1 cellular context compared by ENCODE assay signal in the genomic region with DNA sequence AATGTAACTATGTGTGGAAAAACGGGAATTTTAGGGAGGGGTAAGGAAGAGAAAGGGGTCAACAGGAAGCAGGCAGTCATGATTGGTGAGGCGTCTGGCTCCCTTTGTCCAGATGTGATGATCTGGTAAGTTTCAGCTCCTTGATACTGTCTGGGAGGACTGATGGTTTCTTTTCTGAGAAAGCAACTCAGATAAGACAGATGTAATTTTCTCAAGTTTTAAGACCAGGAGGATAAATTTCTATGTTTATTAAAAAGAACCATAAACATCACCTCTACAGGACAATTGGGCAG.
TF ChIP-seq lines count a peak whose summit lies in the region.

No MANE protein-coding gene starts in this region.

TF ChIP-seq in GM23338, 12 proteins besides CTCF, POLR2A, EP300 and RAD21:
- TF ChIP-seq, protein P1, sequence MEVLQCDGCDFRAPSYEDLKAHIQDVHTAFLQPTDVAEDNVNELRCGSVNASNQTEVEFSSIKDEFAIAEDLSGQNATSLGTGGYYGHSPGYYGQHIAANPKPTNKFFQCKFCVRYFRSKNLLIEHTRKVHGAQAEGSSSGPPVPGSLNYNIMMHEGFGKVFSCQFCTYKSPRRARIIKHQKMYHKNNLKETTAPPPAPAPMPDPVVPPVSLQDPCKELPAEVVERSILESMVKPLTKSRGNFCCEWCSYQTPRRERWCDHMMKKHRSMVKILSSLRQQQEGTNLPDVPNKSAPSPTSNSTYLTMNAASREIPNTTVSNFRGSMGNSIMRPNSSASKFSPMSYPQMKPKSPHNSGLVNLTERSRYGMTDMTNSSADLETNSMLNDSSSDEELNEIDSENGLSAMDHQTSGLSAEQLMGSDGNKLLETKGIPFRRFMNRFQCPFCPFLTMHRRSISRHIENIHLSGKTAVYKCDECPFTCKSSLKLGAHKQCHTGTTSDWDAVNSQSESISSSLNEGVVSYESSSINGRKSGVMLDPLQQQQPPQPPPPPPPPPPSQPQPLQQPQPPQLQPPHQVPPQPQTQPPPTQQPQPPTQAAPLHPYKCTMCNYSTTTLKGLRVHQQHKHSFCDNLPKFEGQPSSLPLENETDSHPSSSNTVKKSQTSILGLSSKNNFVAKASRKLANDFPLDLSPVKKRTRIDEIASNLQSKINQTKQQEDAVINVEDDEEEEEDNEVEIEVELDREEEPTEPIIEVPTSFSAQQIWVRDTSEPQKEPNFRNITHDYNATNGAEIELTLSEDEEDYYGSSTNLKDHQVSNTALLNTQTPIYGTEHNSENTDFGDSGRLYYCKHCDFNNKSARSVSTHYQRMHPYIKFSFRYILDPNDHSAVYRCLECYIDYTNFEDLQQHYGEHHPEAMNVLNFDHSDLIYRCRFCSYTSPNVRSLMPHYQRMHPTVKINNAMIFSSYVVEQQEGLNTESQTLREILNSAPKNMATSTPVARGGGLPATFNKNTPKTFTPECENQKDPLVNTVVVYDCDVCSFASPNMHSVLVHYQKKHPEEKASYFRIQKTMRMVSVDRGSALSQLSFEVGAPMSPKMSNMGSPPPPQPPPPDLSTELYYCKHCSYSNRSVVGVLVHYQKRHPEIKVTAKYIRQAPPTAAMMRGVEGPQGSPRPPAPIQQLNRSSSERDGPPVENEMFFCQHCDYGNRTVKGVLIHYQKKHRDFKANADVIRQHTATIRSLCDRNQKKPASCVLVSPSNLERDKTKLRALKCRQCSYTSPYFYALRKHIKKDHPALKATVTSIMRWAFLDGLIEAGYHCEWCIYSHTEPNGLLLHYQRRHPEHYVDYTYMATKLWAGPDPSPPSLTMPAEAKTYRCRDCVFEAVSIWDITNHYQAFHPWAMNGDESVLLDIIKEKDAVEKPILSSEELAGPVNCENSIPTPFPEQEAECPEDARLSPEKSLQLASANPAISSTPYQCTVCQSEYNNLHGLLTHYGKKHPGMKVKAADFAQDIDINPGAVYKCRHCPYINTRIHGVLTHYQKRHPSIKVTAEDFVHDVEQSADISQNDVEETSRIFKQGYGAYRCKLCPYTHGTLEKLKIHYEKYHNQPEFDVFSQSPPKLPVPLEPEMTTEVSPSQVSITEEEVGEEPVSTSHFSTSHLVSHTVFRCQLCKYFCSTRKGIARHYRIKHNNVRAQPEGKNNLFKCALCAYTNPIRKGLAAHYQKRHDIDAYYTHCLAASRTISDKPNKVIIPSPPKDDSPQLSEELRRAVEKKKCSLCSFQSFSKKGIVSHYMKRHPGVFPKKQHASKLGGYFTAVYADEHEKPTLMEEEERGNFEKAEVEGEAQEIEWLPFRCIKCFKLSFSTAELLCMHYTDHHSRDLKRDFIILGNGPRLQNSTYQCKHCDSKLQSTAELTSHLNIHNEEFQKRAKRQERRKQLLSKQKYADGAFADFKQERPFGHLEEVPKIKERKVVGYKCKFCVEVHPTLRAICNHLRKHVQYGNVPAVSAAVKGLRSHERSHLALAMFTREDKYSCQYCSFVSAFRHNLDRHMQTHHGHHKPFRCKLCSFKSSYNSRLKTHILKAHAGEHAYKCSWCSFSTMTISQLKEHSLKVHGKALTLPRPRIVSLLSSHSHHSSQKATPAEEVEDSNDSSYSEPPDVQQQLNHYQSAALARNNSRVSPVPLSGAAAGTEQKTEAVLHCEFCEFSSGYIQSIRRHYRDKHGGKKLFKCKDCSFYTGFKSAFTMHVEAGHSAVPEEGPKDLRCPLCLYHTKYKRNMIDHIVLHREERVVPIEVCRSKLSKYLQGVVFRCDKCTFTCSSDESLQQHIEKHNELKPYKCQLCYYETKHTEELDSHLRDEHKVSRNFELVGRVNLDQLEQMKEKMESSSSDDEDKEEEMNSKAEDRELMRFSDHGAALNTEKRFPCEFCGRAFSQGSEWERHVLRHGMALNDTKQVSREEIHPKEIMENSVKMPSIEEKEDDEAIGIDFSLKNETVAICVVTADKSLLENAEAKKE (CRISPR knock-in tag; IDR thresholded peaks at IDR 0.05) = no peak
- TF ChIP-seq STAT1 (IDR thresholded peaks at IDR 0.05; ENCODE audit: unreplicated experiment) (no peak), EZH2 (IDR thresholded peaks at IDR 0.05; ENCODE audit: low read depth, unreplicated experiment) (no peak), ZNF331 (CRISPR knock-in tag; IDR thresholded peaks at IDR 0.05; ENCODE audit: low read depth) (no peak)
TF ChIP-seq in GM23338: peak in this region for 0.
